Comparison of ENCODE assay signal across 1 cellular context in the genomic region with DNA sequence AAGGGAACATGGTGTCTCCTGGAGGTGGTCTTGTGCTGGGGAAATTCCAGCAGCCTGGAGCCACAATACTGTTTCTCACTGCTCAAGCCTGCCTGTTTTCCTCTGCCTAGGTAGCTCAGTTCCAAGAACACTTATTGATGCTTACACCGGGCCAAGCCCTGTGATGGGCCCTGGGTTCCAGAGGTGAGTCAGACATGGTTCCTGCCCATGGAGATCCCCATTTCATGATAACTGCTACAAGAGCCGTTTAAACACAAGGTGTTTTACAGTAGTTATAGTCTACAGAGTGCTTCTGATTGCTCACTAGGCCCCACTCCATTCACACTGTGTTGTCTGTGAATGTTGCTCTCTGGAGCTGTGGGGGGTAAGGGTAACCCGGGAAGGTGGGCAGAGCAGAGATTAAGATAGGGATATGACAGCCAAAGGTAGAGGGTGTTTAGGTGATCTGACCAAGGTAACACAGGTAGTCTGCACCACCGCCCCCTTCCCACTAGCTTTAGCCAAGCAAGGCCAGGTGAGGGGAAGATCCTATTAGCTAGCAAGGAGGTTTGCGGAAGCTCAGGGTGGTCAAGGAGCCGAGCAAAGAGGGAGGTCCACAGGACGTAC.
TF ChIP-seq lines count a peak whose summit lies in the region.

No MANE protein-coding gene starts in this region.

TF ChIP-seq in GM12878, 131 proteins besides CTCF, POLR2A, EP300 and RAD21 (continued from another document):
- no peak for TF ChIP-seq RFX5 (IDR thresholded peaks at IDR 0.05; ENCODE audit: low read depth, low read length)
- TF ChIP-seq MEF2A (IDR thresholded peaks at IDR 0.05; ENCODE audit: insufficient read depth, low read depth, low read length) = no peak
- TF ChIP-seq MXI1 (IDR thresholded peaks at IDR 0.05; ENCODE audit: low read depth, low read length) = no peak
- no peak for TF ChIP-seq ZSCAN29 (IDR thresholded peaks at IDR 0.05)
- TF ChIP-seq CHD1 (IDR thresholded peaks at IDR 0.05; ENCODE audit: low read depth, low read length) = no peak
- no peak for TF ChIP-seq JUNB (IDR thresholded peaks at IDR 0.05)
- no peak for TF ChIP-seq TARDBP (IDR thresholded peaks at IDR 0.05; ENCODE audit: borderline replicate concordance)
- no peak for TF ChIP-seq PAX8 (IDR thresholded peaks at IDR 0.05)
- no peak for TF ChIP-seq ZNF207 (IDR thresholded peaks at IDR 0.05; ENCODE audit: borderline replicate concordance)
- TF ChIP-seq KDM1A (IDR thresholded peaks at IDR 0.05; ENCODE audit: borderline replicate concordance) = no peak
